Comparison of ENCODE assay signal across 2 cellular contexts in the genomic region with DNA sequence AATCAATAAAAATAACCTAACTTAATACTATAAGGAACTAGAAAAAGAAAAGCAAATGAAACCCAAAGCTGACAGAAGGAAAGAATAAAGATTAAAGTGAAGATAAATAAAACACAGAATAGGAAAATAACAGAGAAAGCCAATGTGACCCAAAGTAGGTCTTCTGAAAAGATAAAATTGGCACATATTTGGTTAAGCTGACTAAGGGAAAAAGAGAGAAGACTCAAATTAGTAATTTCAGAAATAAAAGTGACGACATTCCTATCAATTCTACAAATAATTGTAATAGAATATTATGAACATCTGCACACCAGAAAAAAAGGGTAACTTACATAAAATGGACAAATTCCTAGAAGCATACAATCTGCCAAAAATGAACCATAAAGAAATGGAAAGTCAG.
A peak's percentile ranks its signal among the peaks of the same experiment; 100 is the strongest.
TF ChIP-seq lines count a peak whose summit lies in the region.

No MANE protein-coding gene starts in this region.

TF ChIP-seq in A549, 52 proteins besides CTCF, POLR2A, EP300 and RAD21:
- TF ChIP-seq EHMT2 (IDR thresholded peaks at IDR 0.05; ENCODE audit: low read depth), result no peak
- TF ChIP-seq GATA3 (IDR thresholded peaks at IDR 0.05; ENCODE audit: borderline replicate concordance), result no peak
- TF ChIP-seq MAX (IDR thresholded peaks at IDR 0.05), result no peak
- TF ChIP-seq CBX2 (IDR thresholded peaks at IDR 0.05; ENCODE audit: borderline replicate concordance, low read depth), result no peak
- peak; percentile 40 for TF ChIP-seq MAFK (IDR thresholded peaks at IDR 0.05; ENCODE audit: partially characterized antibody)

TF ChIP-seq in K562, 482 proteins besides CTCF, POLR2A, EP300 and RAD21:
- TF ChIP-seq MAFG (tag; conservative IDR thresholded peaks at IDR 0.05), result peak; percentile 40
- TF ChIP-seq ZNF316 (IDR thresholded peaks at IDR 0.05), result peak; percentile 81
- peak; percentile 68; the same call in 1 of the 2 replicates for TF ChIP-seq C11orf30 (IDR thresholded peaks at IDR 0.05; ENCODE audit: low read depth)
- no peak for TF ChIP-seq FOXJ3 (CRISPR knock-in tag; IDR thresholded peaks at IDR 0.05)
- TF ChIP-seq MLX (CRISPR knock-in tag; conservative IDR thresholded peaks at IDR 0.05), result no peak
